ENCODE assay signal across 27 cellular contexts in the genomic region with DNA sequence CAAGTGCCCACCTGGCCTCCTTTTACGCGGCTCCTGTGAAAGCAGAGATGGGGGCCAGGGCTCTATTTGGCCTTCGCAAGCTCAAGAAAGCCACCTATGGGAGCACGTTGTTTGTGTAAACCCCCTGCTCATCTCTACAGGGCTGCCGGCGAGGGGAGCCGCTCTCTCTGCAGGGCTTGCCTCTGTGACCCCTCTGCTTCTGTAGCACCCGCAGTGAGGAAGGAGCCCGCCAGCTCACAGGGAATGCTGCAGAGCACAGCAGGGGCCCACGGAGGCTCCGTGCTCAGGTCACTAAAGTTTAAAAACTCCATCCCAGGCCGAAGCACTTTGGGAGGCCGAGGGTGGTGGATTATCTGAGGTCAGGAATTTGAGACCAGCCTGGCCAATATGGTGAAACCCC.
"Had no signal": no experiment of that assay in that cellular context is flagged by ENCODE, and none has a peak within 500 bp of the region (broad histone marks: within the 10 kb centered on the region; RNA-seq: fewer than 3 reads in every experiment).

No MANE protein-coding gene starts in this region.

- H3K79me2 ChIP-seq: hepatocyte had no signal

- ATAC-seq: heart right ventricle; left cardiac atrium; left lung; natural killer cell; pancreas; psoas muscle; right lobe of liver; stimulated activated naive B cell treated with anti-CD40 and anti-IgM and Interleukin-4, amounts not matched to agents 10 μg/mL and 1 μg/mL and 100 μg/mL, for 72 hours; stimulated activated naive CD8-positive, alpha-beta T cell treated with anti-CD3 and anti-CD28 coated beads, Interleukin-15, Interleukin-2, amounts not matched to agents 100 U/mL and 50 U/mL, for 24 hours had no signal

- H3K9me3 ChIP-seq: heart right ventricle, pancreas, psoas muscle, right lobe of liver, stomach, testis, thyroid gland, transverse colon, upper lobe of left lung had no signal

- H3K4me3 ChIP-seq: heart right ventricle, hepatocyte, left lung, lung, neural progenitor cell, pancreas, psoas muscle, right lobe of liver, smooth muscle cell, stomach, testis, thyroid gland, transverse colon, upper lobe of left lung had no signal

- DNase-seq: heart right ventricle; kidney glomerular epithelial cell; left cardiac atrium; left lung; mesendoderm; naive B cell; natural killer cell; nephron progenitor cell; pancreas; posterior cingulate gyrus; psoas muscle; right lobe of liver; stimulated activated CD4-positive, alpha-beta T cell treated with anti-CD3 and anti-CD28 coated beads, Interleukin-12 subunit alpha, Interleukin-12 subunit beta, amount 100 ng/mL, for 4 hours; stimulated activated CD4-positive, alpha-beta T cell treated with anti-CD3 and anti-CD28 coated beads, Interleukin-15, amount 100 ng/mL, for 24 hours; stimulated activated CD4-positive, alpha-beta T cell treated with anti-CD3 and anti-CD28 coated beads, Interleukin-2, amount 100 ng/mL, for 24 hours; stimulated activated CD4-positive, alpha-beta T cell treated with anti-CD3 and anti-CD28 coated beads, Interleukin-4, amount 100 ng/mL, for 1 hour; stimulated activated naive B cell treated with anti-CD40 and anti-IgM and Interleukin-4, amounts not matched to agents 10 μg/mL and 1 μg/mL and 100 μg/mL, for 72 hours; stimulated activated naive CD8-positive, alpha-beta T cell treated with anti-CD3 and anti-CD28 coated beads, Interleukin-15, Interleukin-2, amounts not matched to agents 100 U/mL and 50 U/mL, for 24 hours; stomach; testis; thyroid gland; transverse colon; upper lobe of left lung had no signal

- H3K4me2 ChIP-seq: hepatocyte, neural progenitor cell, smooth muscle cell had no signal

- H2AFZ ChIP-seq: hepatocyte, neural progenitor cell had no signal

- H3K27me3 ChIP-seq: heart right ventricle, hepatocyte, left lung, neural progenitor cell, pancreas, right lobe of liver, stomach, testis, thyroid gland, transverse colon, upper lobe of left lung had no signal

- H3K36me3 ChIP-seq: heart right ventricle, left lung, neural progenitor cell, pancreas, right lobe of liver, stomach, thyroid gland, transverse colon, upper lobe of left lung had no signal

- H3K9ac ChIP-seq: neural progenitor cell had no signal

- H3K4me1 ChIP-seq: heart right ventricle, left lung, neural progenitor cell, pancreas, psoas muscle, right lobe of liver, stomach, thyroid gland, transverse colon, upper lobe of left lung had no signal

- H3K27ac ChIP-seq: heart right ventricle, hepatocyte, left lung, neural progenitor cell, pancreas, psoas muscle, right lobe of liver, stomach, testis, thyroid gland, transverse colon, upper lobe of left lung had no signal
